In genomic region chr22:19853879-19854777, GRCh38 we compare ENCODE assay signal across 8 cellular contexts. TPM values are rescaled to one million over a fixed set of nuclear protein-coding genes. Genes with fewer than 3 reads are reported as not detected.
DNase-seq lines count a peak whose midpoint lies in the region; ATAC-seq and TF ChIP-seq lines count a peak whose summit lies in the region.

No MANE protein-coding gene starts in this region.

- peak; percentile 13 for ATAC-seq in GM21528 (IDR thresholded peaks at IDR 0.05; ENCODE audit: low FRiP score, unreplicated experiment)

- peaks cover 59% of the 10 kb centered on the region for H3K36me3 ChIP-seq in OCI-LY7 (ENCODE audit: insufficient read depth, low read length)

- peaks cover 53% of the 10 kb centered on the region for H3K79me2 ChIP-seq in OCI-LY7 (ENCODE audit: insufficient read depth, low read depth, low read length)

- no peak overlapping the region for H2AFZ ChIP-seq in OCI-LY7 (ENCODE audit: low read length)

- H3K27me3 ChIP-seq in dorsolateral prefrontal cortex, result no peaks in the 10 kb centered on the region

- peak overlapping the region; percentile 100 for H3K4me2 ChIP-seq in OCI-LY7 (ENCODE audit: low read length)

- no peaks in the 10 kb centered on the region for H3K27me3 Mint-ChIP-seq in type B pancreatic cell

- no peaks in the 10 kb centered on the region for H3K9me2 ChIP-seq in OCI-LY7 (ENCODE audit: insufficient read depth, low read length)

- intact Hi-C loops in OCI-LY7 (cut with micrococcal nuclease; ENCODE audit: unreplicated experiment), result loop anchor here (2.0 kb wide), 1 partner anchor 81 kb away; no protein-coding TSS in a partner anchor
- intact Hi-C loops in dorsolateral prefrontal cortex (cut with DNase I), result loop anchor here (5.0 to 10.0 kb wide), 2 partner anchors 122 to 171 kb away; partner anchors contain the start of gene TANGO2 (in 1 of the 2)

- H3K4me3 Mint-ChIP-seq in type B pancreatic cell, result peak overlapping the region; percentile 96

- no TSS peak for BruUV-seq in OCI-LY7 (replicated peaks; lab: Mats Ljungman, UMichigan)

- POLR2A ChIA-PET in OCI-LY7 (lab: Charles Lee), result interaction anchor here (0.6 to 1.4 kb wide), 3 partner anchors 33 to 94 kb away, joined by 3 to 4 read pairs (median 3); no protein-coding TSS in a partner anchor

- CTCF ChIA-PET in OCI-LY7 (lab: Charles Lee; ENCODE audit: unreplicated experiment), result interaction anchor here (0.6 to 1.5 kb wide), 2 partner anchors 13 to 32 kb away, joined by 3 to 5 read pairs; no protein-coding TSS in a partner anchor

- H3K36me3 Mint-ChIP-seq in type B pancreatic cell, result peaks cover 9% of the 10 kb centered on the region

- H3K4me3 ChIP-seq in OCI-LY7 (ENCODE audit: low read depth, low read length, poor library complexity, severe bottlenecking) (peak overlapping the region; percentile 91), dorsolateral prefrontal cortex (peak overlapping the region; percentile 70 to 100 (median 96))

- H3K4me1 ChIP-seq in OCI-LY7 (ENCODE audit: insufficient read depth, low read length, poor library complexity, severe bottlenecking), result peaks cover 37% of the 10 kb centered on the region

- no peak for TF ChIP-seq CTCF in C4-2B (conservative IDR thresholded peaks at IDR 0.05)
- TF ChIP-seq CTCF in OCI-LY7 (conservative IDR thresholded peaks at IDR 0.05; ENCODE audit: low read length), result no peak
- TF ChIP-seq CTCF in dorsolateral prefrontal cortex (IDR thresholded peaks at IDR 0.05 in 54 of 56, conservative IDR thresholded peaks at IDR 0.05 in 2 of 56; ENCODE audit: low read depth in 1 of 56, partially characterized antibody in 56 of 56), result no peak
- TF ChIP-seq CTCF in type B pancreatic cell (conservative IDR thresholded peaks at IDR 0.05), result no peak

- peak overlapping the region; percentile 89 for H3K27ac Mint-ChIP-seq in type B pancreatic cell

- no peaks in the 10 kb centered on the region; the same call in 1 of the 2 replicates for H3K9me3 ChIP-seq in OCI-LY7 (ENCODE audit: low read length)

- no peaks in the 10 kb centered on the region for H3K9me3 Mint-ChIP-seq in type B pancreatic cell

- DNase-seq in OCI-LY7 (ENCODE audit: low spot score) (peak; percentile 32), dorsolateral prefrontal cortex (peak in 4 of 10 donors; percentile 17 to 58 (median 37)), mesenteric fat pad (ENCODE audit: low spot score) (peak; percentile 89), type B pancreatic cell (ENCODE audit: extremely low spot score, unreplicated experiment) (no peak), ureter (ENCODE audit: low spot score) (no peak), GDM1 (lab: John Stamatoyannopoulos, UW) (no peak)

- H3K27ac ChIP-seq in C4-2B, result peak overlapping the region; percentile 97
- peak overlapping the region; percentile 84 for H3K27ac ChIP-seq in OCI-LY7 (ENCODE audit: low read depth, low read length, poor library complexity, severe bottlenecking)
- peak overlapping the region in 58 of 59 donors; percentile 34 to 98 (median 94) for H3K27ac ChIP-seq in dorsolateral prefrontal cortex

- peaks cover 34% of the 10 kb centered on the region for H3K4me1 Mint-ChIP-seq in type B pancreatic cell (ENCODE audit: unreplicated experiment)

- H4K20me1 ChIP-seq in OCI-LY7 (ENCODE audit: insufficient read depth, low read length), result 0 out of 2 replicates have a peak, but pooled peaks cover 9% of the 10 kb centered on the region

RNA-seq across cellular contexts. Expression of gene GNB1L, which starts 0.5 kb away (rescaled TPM):
- 21.2 and 26.7 TPM in 2 replicates for total RNA-seq in OCI-LY7 (2014; rRNA removed; shearing (Covaris generic))
- total RNA-seq in OCI-LY7 (2022), result 12.9 and 13.1 TPM in 2 replicates
- 10 to 100 TPM in 25 of 120 experiments, 1 to 10 TPM in 95; 4.8 to 17.5 (median 8.3) TPM for total RNA-seq in dorsolateral prefrontal cortex
- total RNA-seq in mesenteric fat pad, result 4.2 TPM
- total RNA-seq in type B pancreatic cell (ENCODE audit: low replicate concordance), result 7.5 and 7.7 TPM in 2 replicates
- 6.0 TPM for total RNA-seq in ureter

RNA-seq across cellular contexts. Expression of gene RTL10, which starts 0.5 kb away (rescaled TPM):
- total RNA-seq in OCI-LY7 (2014; rRNA removed; shearing (Covaris generic)), result 25.5 and 28.2 TPM in 2 replicates
- 26.1 and 26.2 TPM in 2 replicates for total RNA-seq in OCI-LY7 (2022)
- total RNA-seq in dorsolateral prefrontal cortex, result 10 to 100 TPM; 15.9 to 53.5 (median 30.1) TPM
- 8.4 TPM for total RNA-seq in mesenteric fat pad
- 28.8 and 39.1 TPM in 2 replicates for total RNA-seq in type B pancreatic cell (ENCODE audit: low replicate concordance)
- 28.6 TPM for total RNA-seq in ureter

Comparison
In these comparisons a context has a peak if more than half of its experiments do, and no peak if none do; other contexts are left out.
1. DNase-seq: peak in OCI-LY7 (single experiment) and mesenteric fat pad (single experiment); none in type B pancreatic cell (single experiment), ureter (single experiment) and GDM1 (single experiment).
2. Peak in every context shown above with its lines, with median percentiles within 50 percentile points of each other: H3K27ac ChIP-seq.